Comparison of ENCODE assay signal across 1 cellular context in genomic region chr10:74753295-74754211, GRCh38.
TF ChIP-seq lines count a peak whose summit lies in the region.

No MANE protein-coding gene starts in this region.

TF ChIP-seq in HEK293, 187 proteins besides CTCF, POLR2A, EP300 and RAD21 (continued from another document):
- TF ChIP-seq, protein P1, sequence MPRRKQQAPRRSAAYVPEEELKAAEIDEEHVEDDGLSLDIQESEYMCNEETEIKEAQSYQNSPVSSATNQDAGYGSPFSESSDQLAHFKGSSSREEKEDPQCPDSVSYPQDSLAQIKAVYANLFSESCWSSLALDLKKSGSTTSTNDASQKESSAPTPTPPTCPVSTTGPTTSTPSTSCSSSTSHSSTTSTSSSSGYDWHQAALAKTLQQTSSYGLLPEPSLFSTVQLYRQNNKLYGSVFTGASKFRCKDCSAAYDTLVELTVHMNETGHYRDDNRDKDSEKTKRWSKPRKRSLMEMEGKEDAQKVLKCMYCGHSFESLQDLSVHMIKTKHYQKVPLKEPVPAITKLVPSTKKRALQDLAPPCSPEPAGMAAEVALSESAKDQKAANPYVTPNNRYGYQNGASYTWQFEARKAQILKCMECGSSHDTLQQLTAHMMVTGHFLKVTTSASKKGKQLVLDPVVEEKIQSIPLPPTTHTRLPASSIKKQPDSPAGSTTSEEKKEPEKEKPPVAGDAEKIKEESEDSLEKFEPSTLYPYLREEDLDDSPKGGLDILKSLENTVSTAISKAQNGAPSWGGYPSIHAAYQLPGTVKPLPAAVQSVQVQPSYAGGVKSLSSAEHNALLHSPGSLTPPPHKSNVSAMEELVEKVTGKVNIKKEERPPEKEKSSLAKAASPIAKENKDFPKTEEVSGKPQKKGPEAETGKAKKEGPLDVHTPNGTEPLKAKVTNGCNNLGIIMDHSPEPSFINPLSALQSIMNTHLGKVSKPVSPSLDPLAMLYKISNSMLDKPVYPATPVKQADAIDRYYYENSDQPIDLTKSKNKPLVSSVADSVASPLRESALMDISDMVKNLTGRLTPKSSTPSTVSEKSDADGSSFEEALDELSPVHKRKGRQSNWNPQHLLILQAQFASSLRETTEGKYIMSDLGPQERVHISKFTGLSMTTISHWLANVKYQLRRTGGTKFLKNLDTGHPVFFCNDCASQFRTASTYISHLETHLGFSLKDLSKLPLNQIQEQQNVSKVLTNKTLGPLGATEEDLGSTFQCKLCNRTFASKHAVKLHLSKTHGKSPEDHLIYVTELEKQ (tag by site-specific recombination; IDR thresholded peaks at IDR 0.05; ENCODE audit: borderline replicate concordance) = no peak
- TF ChIP-seq ZNF571 (tag by site-specific recombination; IDR thresholded peaks at IDR 0.05) (no peak), ZNF548 (tag by site-specific recombination; IDR thresholded peaks at IDR 0.05) (no peak), ZNF214 (tag by site-specific recombination; IDR thresholded peaks at IDR 0.05; ENCODE audit: borderline replicate concordance) (no peak), ZNF600 (tag by site-specific recombination; IDR thresholded peaks at IDR 0.05) (no peak), ZNF596 (tag by site-specific recombination; IDR thresholded peaks at IDR 0.05) (no peak), ZBTB17 (tag by site-specific recombination; IDR thresholded peaks at IDR 0.05) (peak; percentile 41; the same call in 1 of the 2 replicates), ZNF354C (tag by site-specific recombination; IDR thresholded peaks at IDR 0.05; ENCODE audit: borderline replicate concordance, low read depth) (no peak), IKZF3 (tag by site-specific recombination; IDR thresholded peaks at IDR 0.05) (no peak), ZNF221 (tag by site-specific recombination; IDR thresholded peaks at IDR 0.05; ENCODE audit: borderline replicate concordance) (no peak), ZNF660 (tag by site-specific recombination; IDR thresholded peaks at IDR 0.05) (no peak), ZNF610 (tag by site-specific recombination; IDR thresholded peaks at IDR 0.05; ENCODE audit: borderline replicate concordance) (no peak), ZNF558 (tag by site-specific recombination; IDR thresholded peaks at IDR 0.05) (no peak), ZNF48 (tag by site-specific recombination; IDR thresholded peaks at IDR 0.05) (no peak), ZNF362 (tag by site-specific recombination; IDR thresholded peaks at IDR 0.05) (no peak), HOXD13 (CRISPR knock-in tag; IDR thresholded peaks at IDR 0.05; ENCODE audit: borderline replicate concordance) (peak; percentile 57; the same call in 1 of the 2 replicates), ZNF843 (tag by site-specific recombination; IDR thresholded peaks at IDR 0.05) (0 out of 2 replicates have a peak, but pooled peaks have one; percentile 15)
